Comparison of ENCODE assay signal across 32 cellular contexts in genomic region chrX:108087792-108088191, GRCh38. TPM values are rescaled to one million over a fixed set of nuclear protein-coding genes. Genes with fewer than 3 reads are reported as not detected.
"Had no signal": no experiment of that assay in that cellular context is flagged by ENCODE, and none has a peak within 500 bp of the region (broad histone marks: within the 10 kb centered on the region; RNA-seq: fewer than 3 reads in every experiment).

No MANE protein-coding gene starts in this region.

- H3K36me3 ChIP-seq: pancreas, prostate gland, thoracic aorta had no signal

- H3K27ac ChIP-seq: left ventricle myocardium inferior, pancreas, prostate gland, skin epidermis, suprapubic skin, thoracic aorta, tibial artery, upper lobe of right lung had no signal

- ATAC-seq: natural killer cell, pancreas, right cardiac atrium, sciatic nerve, upper lobe of right lung had no signal

- H3K4me3 Mint-ChIP-seq: immature natural killer cell; mesothelial cell of epicardium; natural killer cell; stimulated activated naive CD8-positive, alpha-beta T cell treated with anti-CD3 and anti-CD28 coated beads, Interleukin-15, Interleukin-2, amounts not matched to agents 100 ng/mL and 50 ng/mL, for 24 hours had no signal

- H3K27me3 ChIP-seq: pancreas, suprapubic skin, tibial artery, upper lobe of right lung had no signal

- H3K36me3 Mint-ChIP-seq: naive B cell, natural killer cell had no signal

- FAIRE-seq: urothelium cell line had no signal

- H3K27ac Mint-ChIP-seq: immature natural killer cell; mesothelial cell of epicardium; naive B cell; natural killer cell; stimulated activated naive CD8-positive, alpha-beta T cell treated with anti-CD3 and anti-CD28 coated beads, Interleukin-15, Interleukin-2, amounts not matched to agents 100 ng/mL and 50 ng/mL, for 24 hours had no signal

- H3K9me3 Mint-ChIP-seq: immature natural killer cell; mesothelial cell of epicardium; naive B cell; natural killer cell; stimulated activated naive CD8-positive, alpha-beta T cell treated with anti-CD3 and anti-CD28 coated beads, Interleukin-15, Interleukin-2, amounts not matched to agents 100 ng/mL and 50 ng/mL, for 24 hours had no signal

- H3K4me1 ChIP-seq: prostate gland had no signal

- H3K9me3 ChIP-seq: left ventricle myocardium inferior, pancreas, prostate gland, suprapubic skin, thoracic aorta, tibial artery, upper lobe of right lung had no signal

- DNase-seq: hypothalamus; immature natural killer cell; kidney; left ventricle myocardium inferior; mesendoderm; naive B cell; natural killer cell; nucleus accumbens; pancreas; posterior cingulate gyrus; retina; right cardiac atrium; stimulated activated CD4-positive, alpha-beta T cell treated with anti-CD3 and anti-CD28 coated beads, Interleukin-12 subunit alpha, Interleukin-12 subunit beta, amount 100 ng/mL, for 4 hours; stimulated activated CD4-positive, alpha-beta T cell treated with anti-CD3 and anti-CD28 coated beads, Interleukin-15, amount 100 ng/mL, for 24 hours; stimulated activated CD4-positive, alpha-beta T cell treated with anti-CD3 and anti-CD28 coated beads, Interleukin-2, amount 100 ng/mL, for 24 hours; stimulated activated CD4-positive, alpha-beta T cell treated with anti-CD3 and anti-CD28 coated beads, Interleukin-4, amount 100 ng/mL, for 1 hour; stimulated activated naive CD4-positive, alpha-beta T cell; tibial artery; trophoblast cell; upper lobe of right lung had no signal

- H3K4me3 ChIP-seq: left ventricle myocardium inferior, lung, pancreas, prostate gland, skin epidermis, suprapubic skin, thoracic aorta, tibial artery, upper lobe of right lung had no signal

- H3K27me3 Mint-ChIP-seq: naive B cell; stimulated activated naive CD8-positive, alpha-beta T cell treated with anti-CD3 and anti-CD28 coated beads, Interleukin-15, Interleukin-2, amounts not matched to agents 100 ng/mL and 50 ng/mL, for 24 hours had no signal

- H3K4me1 Mint-ChIP-seq: naive B cell, natural killer cell had no signal

RNA-seq across cellular contexts. Expression of gene VSIG1, which starts 42.9 kb away (rescaled TPM):
- total RNA-seq: left ventricle myocardium inferior, osteoblast, right cardiac atrium, subcutaneous adipose tissue had no signal
- polyA plus RNA-seq: neural cell, right cardiac atrium had no signal
